ENCODE assay signal across 1 cellular context in genomic region chr10:89355373-89355772, GRCh38.
TF ChIP-seq lines count a peak whose summit lies in the region.

No MANE protein-coding gene starts in this region.

TF ChIP-seq in K562, 482 proteins besides CTCF, POLR2A, EP300 and RAD21 (continued from another document and continues in another):
- no peak for TF ChIP-seq ZMIZ1 (IDR thresholded peaks at IDR 0.05; ENCODE audit: low read depth in 2 of 2, low read length in 2 of 2)
- TF ChIP-seq ETS2 (tag; IDR thresholded peaks at IDR 0.05; ENCODE audit: borderline replicate concordance, poor library complexity, severe bottlenecking): no peak
- TF ChIP-seq GMEB1 (CRISPR knock-in tag; IDR thresholded peaks at IDR 0.05): no peak
- no peak for TF ChIP-seq STAT5A (IDR thresholded peaks at IDR 0.05; ENCODE audit: borderline replicate concordance, low read length)
- TF ChIP-seq UBTF (IDR thresholded peaks at IDR 0.05; ENCODE audit: borderline replicate concordance in 1 of 2, low read depth in 2 of 2, low read length in 2 of 2): no peak
- no peak for TF ChIP-seq ZNF778 (CRISPR knock-in tag; IDR thresholded peaks at IDR 0.05)
- no peak for TF ChIP-seq ZNF609 (CRISPR knock-in tag; IDR thresholded peaks at IDR 0.05; ENCODE audit: borderline replicate concordance)
- TF ChIP-seq ETV5 (CRISPR knock-in tag; IDR thresholded peaks at IDR 0.05; ENCODE audit: low read depth): no peak
- TF ChIP-seq ZNF318 (IDR thresholded peaks at IDR 0.05; ENCODE audit: borderline replicate concordance in 1 of 2, low read depth in 1 of 2): no peak
- TF ChIP-seq TAF15 (IDR thresholded peaks at IDR 0.05; ENCODE audit: low read depth, low read length): no peak
- no peak for TF ChIP-seq NCOA4 (IDR thresholded peaks at IDR 0.05; ENCODE audit: partially characterized antibody)
- TF ChIP-seq ASH1L (IDR thresholded peaks at IDR 0.05; ENCODE audit: borderline replicate concordance, low read depth, partially characterized antibody): no peak
- TF ChIP-seq ZNF644 (tag; IDR thresholded peaks at IDR 0.05; ENCODE audit: low read depth): no peak
- TF ChIP-seq ZNF282 (CRISPR knock-in tag; IDR thresholded peaks at IDR 0.05): no peak
- TF ChIP-seq NFXL1 (CRISPR knock-in tag; IDR thresholded peaks at IDR 0.05): peak; percentile 76; the same call in 1 of the 2 replicates
- no peak for TF ChIP-seq NONO (IDR thresholded peaks at IDR 0.05; ENCODE audit: low read depth in 2 of 2, low read length in 1 of 2)
- no peak for TF ChIP-seq RBM39 (optimal IDR thresholded peaks at IDR 0.05; ENCODE audit: low read depth, low read length)
- no peak for TF ChIP-seq SMC3 (conservative IDR thresholded peaks at IDR 0.05; ENCODE audit: insufficient read depth, low read depth, low read length)
- no peak for TF ChIP-seq PTBP1 (IDR thresholded peaks at IDR 0.05; ENCODE audit: low read depth, low read length)
- no peak for TF ChIP-seq ELF1 (tag; IDR thresholded peaks at IDR 0.05)
- no peak for TF ChIP-seq NR2F6 (CRISPR knock-in tag; IDR thresholded peaks at IDR 0.05)
- TF ChIP-seq DLX4 (CRISPR knock-in tag; IDR thresholded peaks at IDR 0.05): no peak
- no peak for TF ChIP-seq SIN3A (IDR thresholded peaks at IDR 0.05; ENCODE audit: borderline replicate concordance in 2 of 2, control insufficient read depth in 1 of 2, low read depth in 2 of 2, low read length in 2 of 2)
- TF ChIP-seq MXD1 (CRISPR knock-in tag; IDR thresholded peaks at IDR 0.05; ENCODE audit: borderline replicate concordance, poor library complexity, severe bottlenecking): no peak
- peak; percentile 76; the same call in 1 of the 2 replicates for TF ChIP-seq ZNF444 (CRISPR knock-in tag; IDR thresholded peaks at IDR 0.05)
- TF ChIP-seq HIVEP1 (CRISPR knock-in tag; IDR thresholded peaks at IDR 0.05): no peak
- TF ChIP-seq NR2C2 (CRISPR knock-in tag; IDR thresholded peaks at IDR 0.05): no peak
- TF ChIP-seq NR2C2 (tag; IDR thresholded peaks at IDR 0.05): peak; percentile 82
- TF ChIP-seq MCM3 (IDR thresholded peaks at IDR 0.05): no peak
- TF ChIP-seq E2F1 (CRISPR knock-in tag; IDR thresholded peaks at IDR 0.05): no peak
